In genomic region chr4:101795704-101796103, GRCh38 we compare ENCODE assay signal across 29 cellular contexts. TPM values are rescaled to one million over a fixed set of nuclear protein-coding genes. Genes with fewer than 3 reads are reported as not detected.
A peak's percentile ranks its signal among the peaks of the same experiment; 100 is the strongest.
DNase-seq lines count a peak whose midpoint lies in the region; TF ChIP-seq lines count a peak whose summit lies in the region.
"Had no signal": no experiment of that assay in that cellular context is flagged by ENCODE, and none has a peak within 500 bp of the region (broad histone marks: within the 10 kb centered on the region; RNA-seq: fewer than 3 reads in every experiment).

No MANE protein-coding gene starts in this region.

- H3K4me3 ChIP-seq in HEK293 (ENCODE audit: low read depth, low read length), result no peak overlapping the region
- H3K4me3 ChIP-seq in mesendoderm (ENCODE audit: low read length), result no peak overlapping the region
- H3K4me3 ChIP-seq: BLaER1, pancreas, skin epidermis, thyroid gland, vagina had no signal

- H3K18ac ChIP-seq in mesendoderm (ENCODE audit: low read length), result no peak overlapping the region

- peaks cover 5% of the 10 kb centered on the region for H3K36me3 Mint-ChIP-seq in Calu3 (ENCODE audit: insufficient read depth, unreplicated experiment)
- H3K36me3 Mint-ChIP-seq: activated CD4-positive, alpha-beta memory T cell treated with anti-CD3 and anti-CD28 coated beads for 36 hours had no signal

- H3K27me3 ChIP-seq in mesendoderm (ENCODE audit: insufficient read depth, low read length, poor library complexity), result no peaks in the 10 kb centered on the region
- H3K27me3 ChIP-seq: pancreas, thyroid gland, vagina had no signal

- H3K27me3 Mint-ChIP-seq in Calu3 (ENCODE audit: unreplicated experiment), result no peaks in the 10 kb centered on the region

- H2BK5ac ChIP-seq in mesendoderm (ENCODE audit: low read length), result no peak overlapping the region

- H2BK120ac ChIP-seq in mesendoderm (ENCODE audit: low read depth, low read length), result no peak overlapping the region

- CTCF ChIA-PET in Calu3 (lab: Charles Lee) (no interaction called here), HEK293 (lab: Yijun Ruan, JAX) (no interaction called here)

- no peaks in the 10 kb centered on the region for H3K9me3 Mint-ChIP-seq in Calu3 (ENCODE audit: low read depth, unreplicated experiment)

- H2BK15ac ChIP-seq in mesendoderm (replicated peaks; ENCODE audit: low read depth), result no peak overlapping the region

- H3K36me3 ChIP-seq in HEK293 (ENCODE audit: control insufficient read depth in 2 of 2, insufficient read depth in 1 of 2, low read length in 2 of 2), result no peaks in the 10 kb centered on the region
- H3K36me3 ChIP-seq in mesendoderm (ENCODE audit: control insufficient read depth, insufficient read depth, low read length), result no peaks in the 10 kb centered on the region
- H3K36me3 ChIP-seq: BLaER1, pancreas, thyroid gland, vagina had no signal

- no peak overlapping the region for H3K27ac ChIP-seq in HEK293 (ENCODE audit: extremely low read depth, low read depth, low read length)
- H3K27ac ChIP-seq in mesendoderm (ENCODE audit: low read depth, low read length), result no peak overlapping the region
- H3K27ac ChIP-seq: BLaER1, pancreas, thyroid gland, vagina had no signal

- H3K4me1 ChIP-seq in HEK293 (ENCODE audit: control insufficient read depth, insufficient read depth, low read length) (no peaks in the 10 kb centered on the region), mesendoderm (ENCODE audit: control insufficient read depth, low read depth, low read length) (no peaks in the 10 kb centered on the region)
- H3K4me1 ChIP-seq: pancreas had no signal

- H3K79me2 ChIP-seq in mesendoderm (ENCODE audit: control insufficient read depth, insufficient read depth, low read length), result no peaks in the 10 kb centered on the region

- peak overlapping the region; percentile 68 for H3K27ac Mint-ChIP-seq in Calu3 (ENCODE audit: unreplicated experiment)
- H3K27ac Mint-ChIP-seq: activated CD4-positive, alpha-beta memory T cell treated with anti-CD3 and anti-CD28 coated beads for 36 hours; activated T-cell treated with anti-CD3 and anti-CD28 coated beads, Interleukin-2, amount 50 U/mL, for 72 hours had no signal

- intact Hi-C loops in Calu3 (cut with micrococcal nuclease; ENCODE audit: unreplicated experiment), result no loop called here

- no peak for DNase-seq in Calu3
- peak; percentile 85 for DNase-seq in OCI-M1 (lab: John Stamatoyannopoulos, UW)
- peak; percentile 26 for DNase-seq in mesendoderm
- DNase-seq in ureter (ENCODE audit: low spot score), result no peak
- no peak for DNase-seq in HT-29 (ENCODE audit: low spot score)
- DNase-seq in hypothalamus (lab: John Stamatoyannopoulos, UW), result no peak
- DNase-seq: activated CD4-positive, alpha-beta memory T cell treated with anti-CD3 and anti-CD28 coated beads for 36 hours; activated CD4-positive, alpha-beta T cell treated with anti-CD3 and anti-CD28 coated beads for 1 hour; activated naive CD4-positive, alpha-beta T cell treated with Interleukin-2 at 50 U/mL for 16 hours; activated T-cell treated with anti-CD3 and anti-CD28 coated beads, Interleukin-2, amount 50 U/mL, for 72 hours; caudate nucleus; cortex of kidney; DMS153; effector memory CD4-positive, alpha-beta T cell; HCEC 1CT; left colon; NCI-H1417; NCI-H2029; NCI-H526; pancreas; RPMI8226; stimulated activated naive CD8-positive, alpha-beta T cell treated with anti-CD3 and anti-CD28 coated beads, Interleukin-15, Interleukin-2, amounts not matched to agents 100 U/mL and 50 U/mL, for 24 hours; thyroid gland had no signal

- no peak overlapping the region for H3K56ac ChIP-seq in mesendoderm (ENCODE audit: low read length)

- H3K4me1 Mint-ChIP-seq in Calu3 (ENCODE audit: low read depth, unreplicated experiment), result peaks cover 18% of the 10 kb centered on the region
- H3K4me1 Mint-ChIP-seq: nephron had no signal

- TF ChIP-seq CTCF in Calu3 (IDR thresholded peaks at IDR 0.05; ENCODE audit: unreplicated experiment) (no peak), HEK293 (tag by site-specific recombination; IDR thresholded peaks at IDR 0.05) (no peak)

- no peaks in the 10 kb centered on the region for H3K9me3 ChIP-seq in HEK293 (ENCODE audit: control insufficient read depth, insufficient read depth, low read depth, low read length)
- H3K9me3 ChIP-seq: BLaER1, pancreas, thyroid gland, vagina had no signal

- H4K5ac ChIP-seq in mesendoderm (ENCODE audit: low read length), result no peak overlapping the region

- H3K9ac ChIP-seq in mesendoderm (ENCODE audit: low read length), result no peak overlapping the region
- H3K9ac ChIP-seq: BLaER1 had no signal

- no peaks in the 10 kb centered on the region for H3K79me1 ChIP-seq in mesendoderm (ENCODE audit: low read length)

- H3K4ac ChIP-seq in mesendoderm (ENCODE audit: low read depth, low read length), result no peak overlapping the region

- no peak overlapping the region for H3K4me3 Mint-ChIP-seq in Calu3 (ENCODE audit: low read depth, unreplicated experiment)
- H3K4me3 Mint-ChIP-seq: activated CD4-positive, alpha-beta memory T cell treated with anti-CD3 and anti-CD28 coated beads for 36 hours; activated T-cell treated with anti-CD3 and anti-CD28 coated beads, Interleukin-2, amount 50 U/mL, for 72 hours; nephron had no signal

- no TSS peak for BruUV-seq in Calu3 (replicated peaks; lab: Mats Ljungman, UMichigan)

- POLR2A ChIA-PET in HEK293 (lab: Yijun Ruan, JAX), result no interaction called here

- no peak overlapping the region for H3K23ac ChIP-seq in mesendoderm (ENCODE audit: low read length)

- H2AK5ac ChIP-seq in mesendoderm (ENCODE audit: low read length), result no peak overlapping the region

- H3K4me2 ChIP-seq in mesendoderm (ENCODE audit: low read length), result no peak overlapping the region
- H3K4me2 ChIP-seq: BLaER1 had no signal

- H4K8ac ChIP-seq in mesendoderm (ENCODE audit: low read depth, low read length), result no peak overlapping the region

TF ChIP-seq in HEK293, 187 proteins besides CTCF, POLR2A, EP300 and RAD21:
- TF ChIP-seq ZNF335 (tag by site-specific recombination; conservative IDR thresholded peaks at IDR 0.05) (no peak), ZBTB20 (tag by site-specific recombination; IDR thresholded peaks at IDR 0.05) (peak; percentile 64; the same call in 1 of the 2 replicates)

RNA-seq across cellular contexts. Expression of gene BANK1, which starts 5.2 kb away (rescaled TPM):
- total RNA-seq in Calu3 (2022), result 6.4 and 7.9 TPM in 2 replicates
- polyA plus RNA-seq in mesendoderm (2013, experiment 1 of 2), result 2.1 TPM
- 2.8 TPM for polyA plus RNA-seq in mesendoderm (2013, experiment 2 of 2)
- 14.1 TPM for total RNA-seq in ureter
- 0.21 and 0.43 TPM in 2 replicates for total RNA-seq in HT-29 (2014; rRNA removed; shearing (Covaris generic))
- total RNA-seq: activated CD4-positive, alpha-beta memory T cell treated with anti-CD3 and anti-CD28 coated beads for 36 hours; lung microvascular endothelial cell had no signal

Comparison
In these comparisons a context has a peak if more than half of its experiments do, and no peak if none do; other contexts are left out.
1. DNase-seq: peak in OCI-M1 (single experiment) and mesendoderm (single experiment); none in Calu3 (single experiment), ureter (single experiment), HT-29 (single experiment) and hypothalamus (0 of 51).